ENCODE assay signal across 8 cellular contexts in genomic region chr19:8526345-8527062, GRCh38. TPM values are rescaled to one million over a fixed set of nuclear protein-coding genes. Genes with fewer than 3 reads are reported as not detected.
DNase-seq lines count a peak whose midpoint lies in the region; ATAC-seq and TF ChIP-seq lines count a peak whose summit lies in the region.

No MANE protein-coding gene starts in this region.

- in situ Hi-C loops in mammary epithelial cell (cut with MboI; ENCODE audit: low sequenced_read_pairs in 2 of 2): no loop called here

- peaks cover 5% of the 10 kb centered on the region for H3K4me1 ChIP-seq in mammary epithelial cell (ENCODE audit: insufficient read depth, low read length)

- DNase-seq in DMS79 treated with DMSO at 0.1 percent for 48 hours (lab: John Stamatoyannopoulos, UW) (peak; percentile 84), NCI-H2171 treated with DMSO at 0.1 percent for 48 hours (lab: John Stamatoyannopoulos, UW) (peak; percentile 67), mammary epithelial cell (peak; percentile 81), immature natural killer cell (no peak), skeletal muscle cell (ENCODE audit: low read depth) (peak; percentile 66), GM10266 (ENCODE audit: extremely low spot score) (no peak), UCSD-AML1 (lab: John Stamatoyannopoulos, UW; ENCODE audit: unreplicated experiment) (no peak)
- DNase-seq in activated CD8-positive, alpha-beta memory T cell treated with anti-CD3 and anti-CD28 coated beads, Interleukin-2, amount 10 ng/mL, durations not matched to agents 7 days and 5 days: no peak

- no peak for ATAC-seq in activated CD8-positive, alpha-beta memory T cell treated with anti-CD3 and anti-CD28 coated beads, Interleukin-2, amount 10 ng/mL, durations not matched to agents 7 days and 5 days

- H3K79me2 ChIP-seq in mammary epithelial cell (ENCODE audit: insufficient read depth, low read length): no peaks in the 10 kb centered on the region

- 6% methylated on average over 18 of the region's 57 CpGs for WGBS in mammary epithelial cell (ENCODE audit: low coverage, missing lambda C conversion rate)

- CTCF ChIA-PET in mammary epithelial cell (lab: Charles Lee; ENCODE audit: low non-redundant PET): interaction anchor here (0.6 kb wide), 1 partner anchor 51 kb away, joined by 3 read pairs; no protein-coding TSS in a partner anchor
- CTCF ChIA-PET in activated CD8-positive, alpha-beta memory T cell treated with anti-CD3 and anti-CD28 coated beads, Interleukin-2, amount 10 ng/mL, durations not matched to agents 7 days and 5 days (lab: Charles Lee): interaction anchor here (4.5 kb wide), 1 partner anchor 52 kb away, joined by 32 read pairs; the partner anchor contains the start of gene MYO1F

- no peak for TF ChIP-seq CTCF in mammary epithelial cell (conservative IDR thresholded peaks at IDR 0.05 in 1 of 2, IDR thresholded peaks at IDR 0.05 in 1 of 2; ENCODE audit: extremely low read depth in 1 of 2, insufficient read depth in 1 of 2, low read depth in 1 of 2, low read length in 2 of 2)
- TF ChIP-seq CTCF in GM10266 (IDR thresholded peaks at IDR 0.05; ENCODE audit: control insufficient read depth, insufficient read depth, low read depth, missing control alignments): no peak

- H3K4me3 Mint-ChIP-seq in immature natural killer cell: no peak overlapping the region
- no peak overlapping the region for H3K4me3 Mint-ChIP-seq in activated CD8-positive, alpha-beta memory T cell treated with anti-CD3 and anti-CD28 coated beads, Interleukin-2, amount 10 ng/mL, durations not matched to agents 7 days and 5 days

- peaks cover 27 to 29% (median 28%) of the 10 kb centered on the region in 3 donors for H3K36me3 Mint-ChIP-seq in immature natural killer cell
- peaks cover 47% of the 10 kb centered on the region for H3K36me3 Mint-ChIP-seq in activated CD8-positive, alpha-beta memory T cell treated with anti-CD3 and anti-CD28 coated beads, Interleukin-2, amount 10 ng/mL, durations not matched to agents 7 days and 5 days

- H3K27ac ChIP-seq in mammary epithelial cell (ENCODE audit: insufficient read depth, low read depth, low read length): no peak overlapping the region

- H3K27ac Mint-ChIP-seq in immature natural killer cell: peak overlapping the region in 4 of 6 donors; percentile 34 to 78 (median 66)
- no peak overlapping the region for H3K27ac Mint-ChIP-seq in activated CD8-positive, alpha-beta memory T cell treated with anti-CD3 and anti-CD28 coated beads, Interleukin-2, amount 10 ng/mL, durations not matched to agents 7 days and 5 days

- intact Hi-C loops in mammary epithelial cell (cut with micrococcal nuclease): no loop called here

- H3K4me1 Mint-ChIP-seq in immature natural killer cell: peaks cover 0 to 9% of the 10 kb centered on the region in 2 donors
- peaks cover 3% of the 10 kb centered on the region for H3K4me1 Mint-ChIP-seq in activated CD8-positive, alpha-beta memory T cell treated with anti-CD3 and anti-CD28 coated beads, Interleukin-2, amount 10 ng/mL, durations not matched to agents 7 days and 5 days

- no TSS peak for BruUV-seq in mammary epithelial cell (replicated peaks; lab: Mats Ljungman, UMichigan)

- H3K4me2 ChIP-seq in mammary epithelial cell (ENCODE audit: insufficient read depth, low read depth, low read length): peak overlapping the region; percentile 94

- no peaks in the 10 kb centered on the region for H4K20me1 ChIP-seq in mammary epithelial cell (ENCODE audit: insufficient read depth, low read length)

- dilution Hi-C loops in mammary epithelial cell (cut with HindIII; ENCODE audit: low sequenced_read_pairs): loop anchor here (10.0 kb wide), 1 partner anchor 82 kb away; the partner anchor contains the start of gene HNRNPM

- peak overlapping the region; percentile 2 for H3K9ac ChIP-seq in mammary epithelial cell (ENCODE audit: insufficient read depth, low read length)

- no peaks in the 10 kb centered on the region for H3K36me3 ChIP-seq in mammary epithelial cell (ENCODE audit: insufficient read depth, low read length)

- H2AFZ ChIP-seq in mammary epithelial cell (ENCODE audit: low read depth, low read length): peak overlapping the region; percentile 93

- H3K4me3 ChIP-seq in mammary epithelial cell (replicated peaks in 1 of 3; ENCODE audit: insufficient read depth in 1 of 3, low read depth in 2 of 3, low read length in 3 of 3) (peak overlapping the region; percentile 53 to 90 (median 63)), skeletal muscle cell (ENCODE audit: low read depth, low read length) (peak overlapping the region; percentile 81)

- H3K9me3 Mint-ChIP-seq in immature natural killer cell: no peaks in the 10 kb centered on the region
- no peaks in the 10 kb centered on the region for H3K9me3 Mint-ChIP-seq in activated CD8-positive, alpha-beta memory T cell treated with anti-CD3 and anti-CD28 coated beads, Interleukin-2, amount 10 ng/mL, durations not matched to agents 7 days and 5 days (ENCODE audit: low read depth)

- H3K9me3 ChIP-seq in mammary epithelial cell (replicated peaks; ENCODE audit: insufficient read depth, low read length): peaks cover 4% of the 10 kb centered on the region

- H3K27me3 Mint-ChIP-seq in immature natural killer cell (ENCODE audit: low read depth in 3 of 3): peaks cover 6 to 24% (median 24%) of the 10 kb centered on the region in 3 donors
- no peaks in the 10 kb centered on the region for H3K27me3 Mint-ChIP-seq in activated CD8-positive, alpha-beta memory T cell treated with anti-CD3 and anti-CD28 coated beads, Interleukin-2, amount 10 ng/mL, durations not matched to agents 7 days and 5 days

- H3K27me3 ChIP-seq in mammary epithelial cell (ENCODE audit: insufficient read depth, low read length): no peaks in the 10 kb centered on the region

RNA-seq across cellular contexts. Expression of gene ZNF414, which starts 12.5 kb away (rescaled TPM):
- total RNA-seq in mammary epithelial cell: 10 to 100 TPM in 1 of 2 donors, 1 to 10 TPM in 1; 3.5 to 23.2 TPM
- 7.1 TPM for polyA plus RNA-seq in mammary epithelial cell
- 1.3 TPM for polyA minus RNA-seq in mammary epithelial cell
- polyA plus RNA-seq in immature natural killer cell: 10 to 100 TPM in 1 of 3 donors, 1 to 10 TPM in 2; 6.0 to 20.8 (median 8.3) TPM
- total RNA-seq in activated CD8-positive, alpha-beta memory T cell treated with anti-CD3 and anti-CD28 coated beads, Interleukin-2, amount 10 ng/mL, durations not matched to agents 7 days and 5 days: 10 to 100 TPM; 23.8 to 38.5 TPM

RNA-seq across cellular contexts. Expression of gene PRAM1, which starts 24.1 kb away (rescaled TPM):
- total RNA-seq in mammary epithelial cell: not detected
- polyA plus RNA-seq in mammary epithelial cell: not detected
- not detected for polyA minus RNA-seq in mammary epithelial cell
- polyA plus RNA-seq in immature natural killer cell: 1 to 10 TPM; 1.9 to 3.7 (median 2.5) TPM
- 1 to 10 TPM in 1 of 2 experiments, under 1 TPM in 1; 0.59 to 1.4 TPM for total RNA-seq in activated CD8-positive, alpha-beta memory T cell treated with anti-CD3 and anti-CD28 coated beads, Interleukin-2, amount 10 ng/mL, durations not matched to agents 7 days and 5 days

RNA-seq across cellular contexts. Expression of gene MYO1F, which starts 50.7 kb away (rescaled TPM):
- under 1 TPM; 0.17 to 0.35 TPM for total RNA-seq in mammary epithelial cell
- polyA plus RNA-seq in mammary epithelial cell: 0.02 TPM
- not detected for polyA minus RNA-seq in mammary epithelial cell
- 100 to 1,000 TPM; 104 to 340 (median 110) TPM for polyA plus RNA-seq in immature natural killer cell
- total RNA-seq in activated CD8-positive, alpha-beta memory T cell treated with anti-CD3 and anti-CD28 coated beads, Interleukin-2, amount 10 ng/mL, durations not matched to agents 7 days and 5 days: 100 to 1,000 TPM; 250 to 441 TPM

Comparison
In these comparisons a context has a peak if more than half of its experiments do, and no peak if none do; other contexts are left out.
1. DNase-seq: peak in DMS79 treated with DMSO at 0.1 percent for 48 hours (single experiment), NCI-H2171 treated with DMSO at 0.1 percent for 48 hours (single experiment), mammary epithelial cell (single experiment) and skeletal muscle cell (single experiment); none in immature natural killer cell (0 of 3), GM10266 (single experiment), UCSD-AML1 (single experiment) and activated CD8-positive, alpha-beta memory T cell treated with anti-CD3 and anti-CD28 coated beads, Interleukin-2, amount 10 ng/mL, durations not matched to agents 7 days and 5 days (single experiment).
2. RNA of gene MYO1F, which starts 50.7 kb away (total RNA-seq): 250 to 441 TPM in activated CD8-positive, alpha-beta memory T cell treated with anti-CD3 and anti-CD28 coated beads, Interleukin-2, amount 10 ng/mL, durations not matched to agents 7 days and 5 days; 0.17 to 0.35 TPM in mammary epithelial cell; every median in the first group is over 100 times any median in the second.